Comparison of ENCODE assay signal across 10 cellular contexts in the genomic region with DNA sequence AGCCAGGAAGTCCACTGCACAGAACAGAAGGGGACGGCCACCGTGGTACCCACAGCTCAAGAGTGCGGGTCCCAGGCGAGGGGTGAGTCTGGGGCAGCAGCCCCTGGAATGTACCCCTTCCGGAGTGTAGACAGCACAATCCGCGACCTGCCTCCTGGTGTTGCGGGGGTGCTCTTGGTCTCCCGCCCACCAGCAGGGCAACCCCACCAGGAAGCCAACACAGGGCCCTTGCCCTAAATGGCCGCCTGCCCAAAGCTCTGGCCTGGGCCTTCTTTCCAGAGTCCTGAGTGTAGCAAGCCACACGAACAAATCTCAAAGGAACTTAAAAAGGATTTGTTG. TPM values are rescaled to one million over a fixed set of nuclear protein-coding genes. Genes with fewer than 3 reads are reported as not detected.
DNase-seq lines count a peak whose midpoint lies in the region; ATAC-seq and TF ChIP-seq lines count a peak whose summit lies in the region.
"Had no signal": no experiment of that assay in that cellular context is flagged by ENCODE, and none has a peak within 500 bp of the region (broad histone marks: within the 10 kb centered on the region; RNA-seq: fewer than 3 reads in every experiment).

No MANE protein-coding gene starts in this region.

- no peaks in the 10 kb centered on the region for H3K36me3 ChIP-seq in lung (ENCODE audit: control insufficient read depth in 2 of 2, insufficient read depth in 2 of 2, low read length in 2 of 2)

- no peaks in the 10 kb centered on the region for H3K27me3 ChIP-seq in lung (ENCODE audit: control insufficient read depth, insufficient read depth)

- H3K4me1 ChIP-seq in lung (ENCODE audit: control insufficient read depth in 2 of 2, insufficient read depth in 2 of 2, low read length in 2 of 2): peaks cover 0 to 9% of the 10 kb centered on the region in 2 donors

- peaks cover 22% of the 10 kb centered on the region for H3K4me1 Mint-ChIP-seq in activated naive CD4-positive, alpha-beta T cell treated with anti-CD3 and anti-CD28 coated beads, Interleukin-2, amount 10 ng/mL, durations not matched to agents 7 days and 5 days
- peaks cover 10% of the 10 kb centered on the region for H3K4me1 Mint-ChIP-seq in activated naive CD8-positive, alpha-beta T cell treated with anti-CD3 and anti-CD28 coated beads, Interleukin-2, amount 10 ng/mL, durations not matched to agents 7 days and 5 days
- peaks cover 11% of the 10 kb centered on the region for H3K4me1 Mint-ChIP-seq in type B pancreatic cell (ENCODE audit: unreplicated experiment)

- peaks cover 2% of the 10 kb centered on the region for H3K36me3 Mint-ChIP-seq in activated naive CD4-positive, alpha-beta T cell treated with anti-CD3 and anti-CD28 coated beads, Interleukin-2, amount 10 ng/mL, durations not matched to agents 7 days and 5 days
- no peaks in the 10 kb centered on the region for H3K36me3 Mint-ChIP-seq in activated naive CD4-positive, alpha-beta T cell treated with anti-CD3 and anti-CD28 coated beads, Interleukin-2, amount 50 U/mL, for 72 hours
- no peaks in the 10 kb centered on the region for H3K36me3 Mint-ChIP-seq in activated naive CD8-positive, alpha-beta T cell treated with anti-CD3 and anti-CD28 coated beads, Interleukin-2, amount 10 ng/mL, durations not matched to agents 7 days and 5 days
- H3K36me3 Mint-ChIP-seq in type B pancreatic cell: no peaks in the 10 kb centered on the region

- POLR2A ChIA-PET in activated naive CD8-positive, alpha-beta T cell treated with anti-CD3 and anti-CD28 coated beads, Interleukin-2, amount 10 ng/mL, durations not matched to agents 7 days and 5 days (lab: Charles Lee): interaction anchor here (0.5 to 1.1 kb wide), 3 partner anchors 8 to 59 kb away, joined by 4 read pairs; no protein-coding TSS in a partner anchor

- no peak for ATAC-seq in activated naive CD4-positive, alpha-beta T cell treated with anti-CD3 and anti-CD28 coated beads, Interleukin-2, amount 50 U/mL, for 72 hours
- ATAC-seq in activated naive CD8-positive, alpha-beta T cell treated with anti-CD3 and anti-CD28 coated beads, Interleukin-2, amount 10 ng/mL, durations not matched to agents 7 days and 5 days (ENCODE audit: low read depth): no peak
- ATAC-seq in lung (ENCODE audit: insufficient read depth, low FRiP score) (no peak), HG03045 (IDR thresholded peaks at IDR 0.05; ENCODE audit: unreplicated experiment) (no peak), HG02571 (IDR thresholded peaks at IDR 0.05; ENCODE audit: unreplicated experiment) (no peak)

- H3K27ac Mint-ChIP-seq in activated naive CD4-positive, alpha-beta T cell treated with anti-CD3 and anti-CD28 coated beads, Interleukin-2, amount 10 ng/mL, durations not matched to agents 7 days and 5 days: peak overlapping the region; percentile 73
- peak overlapping the region in 1 of 2 donors; percentile 72 for H3K27ac Mint-ChIP-seq in activated naive CD4-positive, alpha-beta T cell treated with anti-CD3 and anti-CD28 coated beads, Interleukin-2, amount 50 U/mL, for 72 hours
- H3K27ac Mint-ChIP-seq in activated naive CD8-positive, alpha-beta T cell treated with anti-CD3 and anti-CD28 coated beads, Interleukin-2, amount 10 ng/mL, durations not matched to agents 7 days and 5 days: peak overlapping the region; percentile 30
- peak overlapping the region; percentile 29 for H3K27ac Mint-ChIP-seq in type B pancreatic cell

- 33 to 67% methylated on average over 11 of the region's 11 CpGs for WGBS in lung, 2 donors

- H3K4me3 ChIP-seq in lung: no peak overlapping the region

- peak; percentile 20 for DNase-seq in activated naive CD4-positive, alpha-beta T cell treated with anti-CD3 and anti-CD28 coated beads, Interleukin-2, amount 10 ng/mL, durations not matched to agents 7 days and 5 days
- no peak for DNase-seq in activated naive CD4-positive, alpha-beta T cell treated with anti-CD3 and anti-CD28 coated beads, Interleukin-2, amount 50 U/mL, for 72 hours (ENCODE audit: low spot score in 2 of 2)
- no peak for DNase-seq in activated naive CD8-positive, alpha-beta T cell treated with anti-CD3 and anti-CD28 coated beads, Interleukin-2, amount 10 ng/mL, durations not matched to agents 7 days and 5 days
- DNase-seq in lung (ENCODE audit: low spot score) (peak; percentile 27), type B pancreatic cell (ENCODE audit: extremely low spot score, unreplicated experiment) (no peak), iPS-NIHi11 (ENCODE audit: low spot score) (no peak)
- DNase-seq: AML-193, NCI-H2107 had no signal

- no peaks in the 10 kb centered on the region for H3K9me3 Mint-ChIP-seq in activated naive CD4-positive, alpha-beta T cell treated with anti-CD3 and anti-CD28 coated beads, Interleukin-2, amount 10 ng/mL, durations not matched to agents 7 days and 5 days
- H3K9me3 Mint-ChIP-seq in activated naive CD4-positive, alpha-beta T cell treated with anti-CD3 and anti-CD28 coated beads, Interleukin-2, amount 50 U/mL, for 72 hours: no peaks in the 10 kb centered on the region
- H3K9me3 Mint-ChIP-seq in activated naive CD8-positive, alpha-beta T cell treated with anti-CD3 and anti-CD28 coated beads, Interleukin-2, amount 10 ng/mL, durations not matched to agents 7 days and 5 days: no peaks in the 10 kb centered on the region
- H3K9me3 Mint-ChIP-seq in type B pancreatic cell: no peaks in the 10 kb centered on the region

- TF ChIP-seq CTCF in lung (IDR thresholded peaks at IDR 0.05; ENCODE audit: control extremely low read depth, extremely low read depth) (no peak), type B pancreatic cell (conservative IDR thresholded peaks at IDR 0.05) (no peak)

- H3K27ac ChIP-seq in lung (ENCODE audit: low read depth in 1 of 2, low read length in 1 of 2): no peak overlapping the region

- peak overlapping the region; percentile 66 for H3K4me3 Mint-ChIP-seq in activated naive CD4-positive, alpha-beta T cell treated with anti-CD3 and anti-CD28 coated beads, Interleukin-2, amount 10 ng/mL, durations not matched to agents 7 days and 5 days
- peak overlapping the region; percentile 52 for H3K4me3 Mint-ChIP-seq in activated naive CD8-positive, alpha-beta T cell treated with anti-CD3 and anti-CD28 coated beads, Interleukin-2, amount 10 ng/mL, durations not matched to agents 7 days and 5 days
- H3K4me3 Mint-ChIP-seq in type B pancreatic cell: peak overlapping the region; percentile 84

- no peaks in the 10 kb centered on the region for H3K9me3 ChIP-seq in lung (ENCODE audit: control insufficient read depth in 2 of 2, insufficient read depth in 1 of 2, low read length in 1 of 2)

- CTCF ChIA-PET in activated naive CD4-positive, alpha-beta T cell treated with anti-CD3 and anti-CD28 coated beads, Interleukin-2, amount 10 ng/mL, durations not matched to agents 7 days and 5 days (lab: Charles Lee): no interaction called here

- peaks cover 4% of the 10 kb centered on the region for H3K27me3 Mint-ChIP-seq in activated naive CD4-positive, alpha-beta T cell treated with anti-CD3 and anti-CD28 coated beads, Interleukin-2, amount 10 ng/mL, durations not matched to agents 7 days and 5 days
- H3K27me3 Mint-ChIP-seq in activated naive CD8-positive, alpha-beta T cell treated with anti-CD3 and anti-CD28 coated beads, Interleukin-2, amount 10 ng/mL, durations not matched to agents 7 days and 5 days: no peaks in the 10 kb centered on the region
- H3K27me3 Mint-ChIP-seq in type B pancreatic cell: peaks cover 7% of the 10 kb centered on the region

RNA-seq across cellular contexts. Expression of gene SLC19A1, which starts 1.1 kb away (rescaled TPM):
- 10 to 100 TPM; 24.9 to 62.5 TPM for total RNA-seq in activated naive CD4-positive, alpha-beta T cell treated with anti-CD3 and anti-CD28 coated beads, Interleukin-2, amount 50 U/mL, for 72 hours
- 10 to 100 TPM; 34.3 to 38.4 TPM for total RNA-seq in activated naive CD8-positive, alpha-beta T cell treated with anti-CD3 and anti-CD28 coated beads, Interleukin-2, amount 10 ng/mL, durations not matched to agents 7 days and 5 days
- total RNA-seq in lung: 10 to 100 TPM; 28.4 to 42.0 TPM
- polyA plus RNA-seq in lung: 10 to 100 TPM; 23.8 to 24.1 TPM
- 10.6 and 28.2 TPM in 2 replicates for total RNA-seq in type B pancreatic cell (ENCODE audit: low replicate concordance)

Comparison
In these comparisons a context has a peak if more than half of its experiments do, and no peak if none do; other contexts are left out.
1. DNase-seq: peak in activated naive CD4-positive, alpha-beta T cell treated with anti-CD3 and anti-CD28 coated beads, Interleukin-2, amount 10 ng/mL, durations not matched to agents 7 days and 5 days (single experiment) and lung (single experiment); none in activated naive CD4-positive, alpha-beta T cell treated with anti-CD3 and anti-CD28 coated beads, Interleukin-2, amount 50 U/mL, for 72 hours (0 of 2), activated naive CD8-positive, alpha-beta T cell treated with anti-CD3 and anti-CD28 coated beads, Interleukin-2, amount 10 ng/mL, durations not matched to agents 7 days and 5 days (single experiment), type B pancreatic cell (single experiment) and iPS-NIHi11 (single experiment).
2. Peak in every context shown above with its lines, with median percentiles within 50 percentile points of each other: H3K4me3 Mint-ChIP-seq.